8 cellular contexts compared by ENCODE assay signal in genomic region chr6:30556714-30556963, GRCh38. TPM values are rescaled to one million over a fixed set of nuclear protein-coding genes. Genes with fewer than 3 reads are reported as not detected.
DNase-seq lines count a peak whose midpoint lies in the region; ATAC-seq and TF ChIP-seq lines count a peak whose summit lies in the region.

No MANE protein-coding gene starts in this region.

- in situ Hi-C loops in KBM-7 (cut with MboI; ENCODE audit: low pct_unique_long_range_greater_than_20kb, low sequenced_read_pairs): no loop called here

- H3K27me3 Mint-ChIP-seq in glutamatergic neuron (ENCODE audit: unreplicated experiment): peaks cover 7% of the 10 kb centered on the region

- peak overlapping the region; percentile 87 for H3K4me3 ChIP-seq in AG09309 (ENCODE audit: control insufficient read depth, low read depth, low read length)
- H3K4me3 ChIP-seq in HL-60 (replicated peaks; ENCODE audit: insufficient read depth, low read length): peak overlapping the region; percentile 90
- H3K4me3 ChIP-seq in skeletal muscle cell (ENCODE audit: low read depth, low read length): peak overlapping the region; percentile 99

- no peak for DNase-seq in AG09309 (ENCODE audit: low read depth)
- DNase-seq in HL-60 (ENCODE audit: low read depth in 1 of 2, low spot score in 1 of 2): peak in 1 of 2 experiments; percentile 92
- DNase-seq in activated T-helper 1 cell treated with Interleukin-2 at 50 U/mL for 16 hours (ENCODE audit: low read depth): peak; percentile 73
- peak; percentile 81 for DNase-seq in glutamatergic neuron
- no peak for DNase-seq in skeletal muscle cell (ENCODE audit: low read depth)
- DNase-seq in globus pallidus (ENCODE audit: low spot score): no peak
- DNase-seq in KBM-7: no peak

- H3K9me3 Mint-ChIP-seq in glutamatergic neuron (ENCODE audit: unreplicated experiment): peaks cover 6% of the 10 kb centered on the region

- H3K27ac Mint-ChIP-seq in glutamatergic neuron (ENCODE audit: unreplicated experiment): peak overlapping the region; percentile 95

- no peaks in the 10 kb centered on the region for H3K36me3 Mint-ChIP-seq in glutamatergic neuron (ENCODE audit: unreplicated experiment)

- H3K4me3 Mint-ChIP-seq in glutamatergic neuron (ENCODE audit: unreplicated experiment): peak overlapping the region; percentile 100

- TF ChIP-seq CTCF in AG09309 (IDR thresholded peaks at IDR 0.05; ENCODE audit: control insufficient read depth, insufficient read depth, low read depth, low read length, missing control alignments): no peak
- TF ChIP-seq CTCF in HL-60 (IDR thresholded peaks at IDR 0.05; ENCODE audit: insufficient read depth, low read length): no peak
- no peak for TF ChIP-seq CTCF in glutamatergic neuron (IDR thresholded peaks at IDR 0.05; ENCODE audit: partially characterized antibody, unreplicated experiment)

- H3K27ac ChIP-seq in HL-60 (replicated peaks): peak overlapping the region; percentile 95

- H3K4me1 Mint-ChIP-seq in glutamatergic neuron (ENCODE audit: low read depth, unreplicated experiment): peaks cover 3% of the 10 kb centered on the region

- H3K27me3 ChIP-seq in HL-60 (ENCODE audit: insufficient read depth, poor library complexity, severe bottlenecking): no peaks in the 10 kb centered on the region

- no peak for ATAC-seq in GM21717 (IDR thresholded peaks at IDR 0.05; ENCODE audit: unreplicated experiment)

RNA-seq across cellular contexts. Expression of gene GNL1, which starts 0.3 kb away (rescaled TPM):
- total RNA-seq in glutamatergic neuron (ENCODE audit: unreplicated experiment): 42.1 TPM

RNA-seq across cellular contexts. Expression of gene PRR3, which starts 0.5 kb away (rescaled TPM):
- total RNA-seq in glutamatergic neuron (ENCODE audit: unreplicated experiment): 34.7 TPM

RNA-seq across cellular contexts. Expression of gene ABCF1, which starts 14.6 kb away (rescaled TPM):
- total RNA-seq in glutamatergic neuron (ENCODE audit: unreplicated experiment): 62.7 TPM

Comparison
In these comparisons a context has a peak if more than half of its experiments do, and no peak if none do; other contexts are left out.
1. DNase-seq: peak in activated T-helper 1 cell treated with Interleukin-2 at 50 U/mL for 16 hours (single experiment) and glutamatergic neuron (single experiment); none in AG09309 (single experiment), skeletal muscle cell (single experiment), globus pallidus (single experiment) and KBM-7 (single experiment).
2. Peak in every context shown above with its lines, with median percentiles within 50 percentile points of each other: H3K4me3 ChIP-seq.